ENCODE assay signal across 1 cellular context in genomic region chrX:48897621-48898306, GRCh38.
TF ChIP-seq lines count a peak whose summit lies in the region.

Gene PQBP1 (plus strand): TSS chrX:48897930. CDS start chrX:48898510, 580 bp downstream.
Gene TIMM17B (minus strand): TSS chrX:48897768. CDS start chrX:48897749, 19 bp downstream.

TF ChIP-seq in H1, 55 proteins besides CTCF, POLR2A, EP300 and RAD21:
- TF ChIP-seq RXRA (IDR thresholded peaks at IDR 0.05; ENCODE audit: insufficient read depth, low read depth, low read length) = no peak
- TF ChIP-seq PHF8 (conservative IDR thresholded peaks at IDR 0.05; ENCODE audit: low read depth, low read length) = peak; percentile 71
- no peak for TF ChIP-seq E2F6 (IDR thresholded peaks at IDR 0.05)
- peak; percentile 86 for TF ChIP-seq JUND (IDR thresholded peaks at IDR 0.05; ENCODE audit: low read length)
- peak; percentile 57 for TF ChIP-seq TAF1 (IDR thresholded peaks at IDR 0.05; ENCODE audit: low read depth, low read length)
- TF ChIP-seq GTF2F1 (IDR thresholded peaks at IDR 0.05; ENCODE audit: borderline replicate concordance, low read depth, low read length) = no peak
- TF ChIP-seq KDM4A (IDR thresholded peaks at IDR 0.05; ENCODE audit: low read depth, low read length, severe bottlenecking) = no peak
- peak; percentile 54 for TF ChIP-seq SP1 (IDR thresholded peaks at IDR 0.05; ENCODE audit: low read depth, low read length)
- no peak for TF ChIP-seq ASH2L (IDR thresholded peaks at IDR 0.05; ENCODE audit: low read length)
- peak; percentile 62; the same call in 1 of the 2 replicates for TF ChIP-seq CREB1 (IDR thresholded peaks at IDR 0.05)
- TF ChIP-seq TCF12 (IDR thresholded peaks at IDR 0.05; ENCODE audit: low read depth, low read length) = 0 out of 2 replicates have a peak, but pooled peaks have one; percentile 23
- peak; percentile 11 for TF ChIP-seq TAF7 (optimal IDR thresholded peaks at IDR 0.05; ENCODE audit: borderline replicate concordance, low read depth, low read length)
- TF ChIP-seq EGR1 (IDR thresholded peaks at IDR 0.05; ENCODE audit: borderline replicate concordance, low read depth, low read length) = peak; percentile 23; the same call in 1 of the 2 replicates
- TF ChIP-seq SIN3A (conservative IDR thresholded peaks at IDR 0.05 in 1 of 2, IDR thresholded peaks at IDR 0.05 in 1 of 2; ENCODE audit: low read depth in 1 of 2, low read length in 2 of 2) = 0 out of 4 replicates have a peak, but pooled peaks of 1 of the 2 experiments have one; percentile 34
- peak; percentile 69 for TF ChIP-seq TBP (IDR thresholded peaks at IDR 0.05; ENCODE audit: low read depth, low read length)
- TF ChIP-seq SIX5 (IDR thresholded peaks at IDR 0.05; ENCODE audit: low read depth, low read length) = peak; percentile 36
- TF ChIP-seq POLR2AphosphoS5 (IDR thresholded peaks at IDR 0.05; ENCODE audit: low read depth, low read length) = peak; percentile 69; the same call in 1 of the 2 replicates
- no peak for TF ChIP-seq CBX5 (IDR thresholded peaks at IDR 0.05; ENCODE audit: low read depth, low read length)
- TF ChIP-seq CHD1 (IDR thresholded peaks at IDR 0.05; ENCODE audit: low read depth, low read length) = peak; percentile 87
- TF ChIP-seq MAX (IDR thresholded peaks at IDR 0.05) = peak; percentile 42; the same call in 1 of the 2 replicates
- no peak for TF ChIP-seq HDAC6 (IDR thresholded peaks at IDR 0.05; ENCODE audit: low read depth, low read length)
- TF ChIP-seq SIRT6 (IDR thresholded peaks at IDR 0.05; ENCODE audit: low read length) = no peak
- TF ChIP-seq CHD2 (IDR thresholded peaks at IDR 0.05; ENCODE audit: low read length) = peak; percentile 10; the same call in 1 of the 2 replicates
TF ChIP-seq in H1: peak in this region for 15.
